25 cellular contexts compared by ENCODE assay signal in the genomic region with DNA sequence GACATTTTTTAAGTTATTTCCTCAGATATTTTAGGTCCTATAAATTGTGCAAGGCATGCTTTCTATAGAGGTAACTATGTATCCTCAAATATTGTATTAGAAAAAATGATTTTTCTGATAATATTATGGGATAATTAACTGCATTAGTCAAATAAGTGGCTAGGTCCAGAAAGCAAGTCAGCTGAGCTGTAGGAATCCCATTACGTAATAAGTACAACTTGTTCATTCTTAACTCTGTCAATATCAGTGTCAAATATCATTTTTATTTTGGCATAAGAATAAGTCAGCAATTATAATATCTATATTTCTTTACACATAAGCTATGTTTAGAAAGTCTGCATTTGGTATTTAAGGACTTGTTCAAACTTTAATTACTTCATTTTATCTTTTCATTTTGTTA.
A peak's percentile ranks its signal among the peaks of the same experiment; 100 is the strongest.
DNase-seq lines count a peak whose midpoint lies in the region; ATAC-seq, FAIRE-seq and TF ChIP-seq lines count a peak whose summit lies in the region.
"Had no signal": no experiment of that assay in that cellular context is flagged by ENCODE, and none has a peak within 500 bp of the region (broad histone marks: within the 10 kb centered on the region; RNA-seq: fewer than 3 reads in every experiment).

No MANE protein-coding gene starts in this region.

- H3K4me3 ChIP-seq in epithelial cell of esophagus (ENCODE audit: low read length), result no peak overlapping the region
- H3K4me3 ChIP-seq: A549; BLaER1 treated with 17β-estradiol and CSF1 and Interleukin-3, amounts not matched to agents 10 nM and 100 nM; HAP-1; MG63 had no signal

- TF ChIP-seq CTCF in epithelial cell of esophagus (IDR thresholded peaks at IDR 0.05; ENCODE audit: insufficient read depth, low read depth, low read length, missing control alignments), result no peak

- FAIRE-seq in A204.1 (lab: Jason Lieb, UNC), result peak; percentile 37
- FAIRE-seq: A549 had no signal

- peak; percentile 30 for DNase-seq in LHCN-M2 (ENCODE audit: low read depth)
- DNase-seq in epithelial cell of esophagus (ENCODE audit: low read depth), result peak; percentile 33
- DNase-seq in iris pigment epithelial cell (ENCODE audit: low read depth), result peak; percentile 56
- no peak for DNase-seq in C1 segment of cervical spinal cord (lab: John Stamatoyannopoulos, UW)
- DNase-seq in NCI-H345 (lab: John Stamatoyannopoulos, UW), result no peak
- DNase-seq: AML-193; CD4-positive, alpha-beta memory T cell; COR-L47; GOT3; Kasumi-1; MG63; NCI-H146; NCI-H1930; NCI-H2107; NCI-H524 treated with DMSO at 0.1 percent for 48 hours; NCI-H82; NK-92 treated with Interleukin-12 subunit alpha and Interleukin-12 subunit beta, amount 100 ng/mL, for 24 hours; PC-3; SK-N-SH; SW 1271 had no signal

- ATAC-seq in HG02870 (IDR thresholded peaks at IDR 0.05; ENCODE audit: unreplicated experiment), result no peak
- ATAC-seq: A549, PC-3 had no signal

Comparison
In these comparisons a context has a peak if more than half of its experiments do, and no peak if none do; other contexts are left out.
1. DNase-seq: peak in LHCN-M2 (single experiment), epithelial cell of esophagus (single experiment) and iris pigment epithelial cell (single experiment); none in C1 segment of cervical spinal cord (0 of 14) and NCI-H345 (single experiment).